ENCODE assay signal across 22 cellular contexts in genomic region chr5:124960266-124960665, GRCh38.
"Had no signal": no experiment of that assay in that cellular context is flagged by ENCODE, and none has a peak within 500 bp of the region (broad histone marks: within the 10 kb centered on the region; RNA-seq: fewer than 3 reads in every experiment).

No MANE protein-coding gene starts in this region.

- H3K27me3 ChIP-seq: foreskin keratinocyte, spleen, tibial artery, upper lobe of left lung, vagina had no signal

- DNase-seq: effector CD4-positive, alpha-beta T cell; endodermal cell; erythroblast; immature natural killer cell; left cardiac atrium; left ventricle myocardium inferior; lower lobe of right lung; mucosa of descending colon; naive thymus-derived CD8-positive, alpha-beta T cell; posterior cingulate gyrus; spleen; stimulated activated CD4-positive, alpha-beta T cell treated with anti-CD3 and anti-CD28 coated beads, Interleukin-15, amount 100 ng/mL, for 24 hours; stimulated activated CD4-positive, alpha-beta T cell treated with anti-CD3 and anti-CD28 coated beads, Interleukin-1b, Interleukin-23, amount 100 ng/mL, for 48 hours; stimulated activated CD4-positive, alpha-beta T cell treated with anti-CD3 and anti-CD28 coated beads, Interleukin-4, amount 100 ng/mL, for 24 hours; tibial artery; upper lobe of left lung had no signal

- H3K4me3 Mint-ChIP-seq: dendritic cell treated with granulocyte-macrophage colony-stimulating factor and Interleukin-4, amounts not matched to agents 40 ng/mL and 50 ng/mL, for 4 days; endodermal cell; immature natural killer cell; naive thymus-derived CD8-positive, alpha-beta T cell; stimulated activated memory B cell treated with anti-CD40 and anti-IgM and Interleukin-4, amounts not matched to agents 10 μg/mL and 1 μg/mL and 100 μg/mL, for 72 hours; stimulated activated naive CD8-positive, alpha-beta T cell treated with anti-CD3 and anti-CD28 coated beads, Interleukin-15, Interleukin-2, amounts not matched to agents 100 ng/mL and 50 ng/mL, for 24 hours had no signal

- H3K27ac Mint-ChIP-seq: dendritic cell treated with granulocyte-macrophage colony-stimulating factor and Interleukin-4, amounts not matched to agents 40 ng/mL and 50 ng/mL, for 4 days; endodermal cell; immature natural killer cell; naive thymus-derived CD8-positive, alpha-beta T cell; stimulated activated memory B cell treated with anti-CD40 and anti-IgM and Interleukin-4, amounts not matched to agents 10 μg/mL and 1 μg/mL and 100 μg/mL, for 72 hours; stimulated activated naive CD8-positive, alpha-beta T cell treated with anti-CD3 and anti-CD28 coated beads, Interleukin-15, Interleukin-2, amounts not matched to agents 100 ng/mL and 50 ng/mL, for 24 hours had no signal

- H3K36me3 Mint-ChIP-seq: naive thymus-derived CD8-positive, alpha-beta T cell; stimulated activated memory B cell treated with anti-CD40 and anti-IgM and Interleukin-4, amounts not matched to agents 10 μg/mL and 1 μg/mL and 100 μg/mL, for 72 hours had no signal

- ATAC-seq: left cardiac atrium; lower lobe of right lung; mucosa of descending colon; naive thymus-derived CD8-positive, alpha-beta T cell; sciatic nerve; stimulated activated memory B cell treated with anti-CD40 and anti-IgM and Interleukin-4, amounts not matched to agents 10 μg/mL and 1 μg/mL and 100 μg/mL, for 72 hours had no signal

- H3K9me3 ChIP-seq: left ventricle myocardium inferior, lower lobe of right lung, mucosa of descending colon, spleen, tibial artery, upper lobe of left lung, vagina had no signal

- H3K4me1 ChIP-seq: foreskin keratinocyte, left ventricle myocardium inferior had no signal

- H3K27ac ChIP-seq: foreskin keratinocyte, left ventricle myocardium inferior, lower lobe of right lung, spleen, tibial artery, upper lobe of left lung, vagina had no signal

- H3K9me3 Mint-ChIP-seq: dendritic cell treated with granulocyte-macrophage colony-stimulating factor and Interleukin-4, amounts not matched to agents 40 ng/mL and 50 ng/mL, for 4 days; endodermal cell; immature natural killer cell; naive thymus-derived CD8-positive, alpha-beta T cell; stimulated activated memory B cell treated with anti-CD40 and anti-IgM and Interleukin-4, amounts not matched to agents 10 μg/mL and 1 μg/mL and 100 μg/mL, for 72 hours had no signal

- H3K4me3 ChIP-seq: left ventricle myocardium inferior, lower lobe of right lung, mucosa of descending colon, spleen, tibial artery, upper lobe of left lung, vagina had no signal

- H3K27me3 Mint-ChIP-seq: stimulated activated memory B cell treated with anti-CD40 and anti-IgM and Interleukin-4, amounts not matched to agents 10 μg/mL and 1 μg/mL and 100 μg/mL, for 72 hours; stimulated activated naive CD8-positive, alpha-beta T cell treated with anti-CD3 and anti-CD28 coated beads, Interleukin-15, Interleukin-2, amounts not matched to agents 100 ng/mL and 50 ng/mL, for 24 hours had no signal

- H3K36me3 ChIP-seq: left ventricle myocardium inferior, lower lobe of right lung, spleen, tibial artery, upper lobe of left lung, vagina had no signal
